22 cellular contexts compared by ENCODE assay signal in genomic region chr10:80266513-80266863, GRCh38. TPM values are rescaled to one million over a fixed set of nuclear protein-coding genes. Genes with fewer than 3 reads are reported as not detected.
"Had no signal": no experiment of that assay in that cellular context is flagged by ENCODE, and none has a peak within 500 bp of the region (broad histone marks: within the 10 kb centered on the region; RNA-seq: fewer than 3 reads in every experiment).

No MANE protein-coding gene starts in this region.

- H3K79me2 ChIP-seq: parathyroid adenoma had no signal

- H3K9ac ChIP-seq: parathyroid adenoma had no signal

- ATAC-seq: activated T-cell treated with anti-CD3 and anti-CD28 coated beads, Interleukin-2, amount 50 U/mL, for 4 hours; gastroesophageal sphincter; natural killer cell had no signal

- DNase-seq: activated CD4-positive, alpha-beta T cell treated with anti-CD3 and anti-CD28 coated beads for 1 hour; activated naive CD4-positive, alpha-beta T cell treated with Interleukin-2 at 50 U/mL for 16 hours; activated naive CD8-positive, alpha-beta T cell treated with anti-CD3 and anti-CD28 coated beads for 36 hours; activated T-cell treated with anti-CD3 and anti-CD28 coated beads, Interleukin-2, amount 50 U/mL, for 4 hours; esophagus squamous epithelium; head of caudate nucleus; midbrain; natural killer cell; stimulated activated CD4-positive, alpha-beta T cell treated with anti-CD3 and anti-CD28 coated beads, Interleukin-1b, Interleukin-23, amount 100 ng/mL, for 48 hours; substantia nigra had no signal

- FAIRE-seq: keratinocyte had no signal

- H3K4me1 ChIP-seq: breast epithelium, esophagus squamous epithelium, gastroesophageal sphincter, parathyroid adenoma, tibial nerve had no signal

- H3K9me3 ChIP-seq: breast epithelium, esophagus squamous epithelium, gastroesophageal sphincter, tibial nerve had no signal

- H3K36me3 ChIP-seq: breast epithelium, esophagus squamous epithelium, gastroesophageal sphincter, tibial nerve had no signal

- H3K27me3 ChIP-seq: breast epithelium, tibial nerve had no signal

- H3K4me3 ChIP-seq: breast epithelium, coronary artery, esophagus squamous epithelium, gastroesophageal sphincter, lung, tibial nerve had no signal

- H3K27ac ChIP-seq: breast epithelium, coronary artery, esophagus squamous epithelium, gastroesophageal sphincter, parathyroid adenoma, tibial nerve had no signal

- H2AFZ ChIP-seq: parathyroid adenoma had no signal

RNA-seq across cellular contexts. Expression of gene MAT1A, which starts 23.0 kb away (rescaled TPM):
- total RNA-seq: activated naive CD8-positive, alpha-beta T cell treated with anti-CD3 and anti-CD28 coated beads for 36 hours; activated T-helper 2 cell treated with anti-CD3 and anti-CD28 coated beads, Interferon-gamma antibody, Interleukin-2, Interleukin-4, amounts not matched to agents 10 μg/mL and 5 μg/mL and 100 μg/mL, durations not matched to agents 14 hours and 24 hours and 36 hours; gastroesophageal sphincter; natural killer cell; pulmonary artery endothelial cell; skeletal muscle tissue; T-helper 2 cell treated with Interferon-gamma antibody and Interleukin-4, amounts not matched to agents 100 ng/mL and 5 ng/mL, for 36 hours; tibial nerve; urinary bladder had no signal
